ENCODE assay signal across 12 cellular contexts in the genomic region with DNA sequence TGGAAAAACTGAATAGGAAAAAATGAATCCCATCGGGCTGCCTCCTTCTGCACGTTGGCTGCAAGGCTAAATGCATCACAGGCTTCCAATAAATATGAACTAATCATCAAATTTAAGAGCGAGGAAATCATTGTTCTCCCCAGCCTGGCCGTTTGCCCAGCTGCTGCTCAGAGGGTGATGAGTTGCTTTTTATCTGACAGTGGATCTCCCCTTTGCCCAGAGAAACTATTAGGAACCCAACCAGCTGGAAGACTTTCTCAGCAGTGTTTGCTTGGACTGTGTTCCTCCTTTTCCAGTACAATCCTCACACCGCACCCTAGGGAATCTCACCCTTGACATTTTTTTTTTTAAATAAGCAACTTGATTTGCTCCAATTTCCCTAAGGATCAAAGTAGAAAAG.
DNase-seq lines count a peak whose midpoint lies in the region; TF ChIP-seq lines count a peak whose summit lies in the region.
"Had no signal": no experiment of that assay in that cellular context is flagged by ENCODE, and none has a peak within 500 bp of the region (broad histone marks: within the 10 kb centered on the region; RNA-seq: fewer than 3 reads in every experiment).

No MANE protein-coding gene starts in this region.

- DNase-seq in DMS 273 (lab: John Stamatoyannopoulos, UW; ENCODE audit: unreplicated experiment) (peak; percentile 15), DMS 273 treated with DMSO at 0.1 percent for 48 hours (lab: John Stamatoyannopoulos, UW) (no peak), NCI-H748 treated with DMSO at 0.1 percent for 48 hours (lab: John Stamatoyannopoulos, UW) (peak; percentile 94), fibroblast of villous mesenchyme (ENCODE audit: low read depth) (peak; percentile 3), tibial nerve (ENCODE audit: low spot score in 2 of 2) (peak; percentile 52 to 59), GDM1 (lab: John Stamatoyannopoulos, UW) (no peak), superior temporal gyrus (ENCODE audit: extremely low spot score) (no peak), GM10266 (ENCODE audit: extremely low spot score) (no peak)
- DNase-seq: NCI-H1048, T-helper 17 cell had no signal

- no peaks in the 10 kb centered on the region for H3K9me3 ChIP-seq in tibial nerve
- H3K9me3 ChIP-seq: neutrophil had no signal

- TF ChIP-seq POLR2A in tibial nerve (IDR thresholded peaks at IDR 0.05), result no peak

- TF ChIP-seq EP300 in tibial nerve (IDR thresholded peaks at IDR 0.05), result no peak

- H3K36me3 ChIP-seq in tibial nerve, result no peaks in the 10 kb centered on the region
- H3K36me3 ChIP-seq: neutrophil had no signal

- H3K4me3 ChIP-seq in fibroblast of villous mesenchyme (ENCODE audit: low read depth, low read length) (no peak overlapping the region), tibial nerve (no peak overlapping the region)

- H3K27me3 ChIP-seq in tibial nerve, result no peaks in the 10 kb centered on the region
- H3K27me3 ChIP-seq: neutrophil had no signal

- TF ChIP-seq CTCF in fibroblast of villous mesenchyme (IDR thresholded peaks at IDR 0.05; ENCODE audit: insufficient read depth, low read depth, low read length), result no peak
- no peak for TF ChIP-seq CTCF in tibial nerve (IDR thresholded peaks at IDR 0.05)
- no peak for TF ChIP-seq CTCF in GM10266 (IDR thresholded peaks at IDR 0.05; ENCODE audit: control insufficient read depth, insufficient read depth, low read depth, missing control alignments)

- peak overlapping the region in 1 of 4 donors; percentile 44 for H3K27ac ChIP-seq in tibial nerve
- H3K27ac ChIP-seq: 22Rv1, neutrophil had no signal

- WGBS in tibial nerve, 2 donors, result 24 to 31% methylated on average over 5 of the region's 5 CpGs

- peaks cover 0 to 13% (median 0%) of the 10 kb centered on the region in 4 donors for H3K4me1 ChIP-seq in tibial nerve

Comparison
In these comparisons a context has a peak if more than half of its experiments do, and no peak if none do; other contexts are left out.
1. DNase-seq: peak in DMS 273 (single experiment), NCI-H748 treated with DMSO at 0.1 percent for 48 hours (single experiment), fibroblast of villous mesenchyme (single experiment) and tibial nerve (2 of 2); none in DMS 273 treated with DMSO at 0.1 percent for 48 hours (single experiment), GDM1 (single experiment), superior temporal gyrus (single experiment) and GM10266 (single experiment).